9 cellular contexts compared by ENCODE assay signal in the genomic region with DNA sequence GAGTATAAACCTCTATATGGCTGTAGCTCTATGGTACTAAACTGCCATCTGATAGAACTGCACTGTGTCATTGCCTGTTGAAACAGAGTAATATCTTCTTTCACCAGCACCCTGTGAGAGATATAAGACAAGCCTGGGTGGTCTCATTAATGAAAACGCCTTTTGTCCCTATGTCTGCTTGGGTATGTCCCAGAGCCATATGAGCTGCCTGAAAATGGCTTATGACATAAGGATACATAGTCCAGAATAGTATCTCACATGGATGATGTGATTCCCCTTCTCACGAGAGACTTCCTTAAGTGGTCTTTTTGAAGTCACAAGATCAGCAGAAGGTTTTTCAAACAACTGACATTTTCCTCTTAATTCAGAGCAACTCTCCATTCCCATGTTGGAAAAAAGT.
"Had no signal": no experiment of that assay in that cellular context is flagged by ENCODE, and none has a peak within 500 bp of the region (broad histone marks: within the 10 kb centered on the region; RNA-seq: fewer than 3 reads in every experiment).

No MANE protein-coding gene starts in this region.

- H2AFZ ChIP-seq: GM23248 had no signal

- H3K36me3 ChIP-seq: HAP-1 had no signal

- FAIRE-seq: HepG2 had no signal

- H3K9me3 ChIP-seq: HAP-1 had no signal

- DNase-seq: GM23248, GOT3, H7, HFFc6, KG1 had no signal

- H3K4me3 ChIP-seq: GM23248, HAP-1 had no signal

- H3K27ac ChIP-seq: GM23248, HL-60 had no signal

- H3K9ac ChIP-seq: GM23248 had no signal

- ATAC-seq: HCT116, HepG2 had no signal
